In the genomic region with DNA sequence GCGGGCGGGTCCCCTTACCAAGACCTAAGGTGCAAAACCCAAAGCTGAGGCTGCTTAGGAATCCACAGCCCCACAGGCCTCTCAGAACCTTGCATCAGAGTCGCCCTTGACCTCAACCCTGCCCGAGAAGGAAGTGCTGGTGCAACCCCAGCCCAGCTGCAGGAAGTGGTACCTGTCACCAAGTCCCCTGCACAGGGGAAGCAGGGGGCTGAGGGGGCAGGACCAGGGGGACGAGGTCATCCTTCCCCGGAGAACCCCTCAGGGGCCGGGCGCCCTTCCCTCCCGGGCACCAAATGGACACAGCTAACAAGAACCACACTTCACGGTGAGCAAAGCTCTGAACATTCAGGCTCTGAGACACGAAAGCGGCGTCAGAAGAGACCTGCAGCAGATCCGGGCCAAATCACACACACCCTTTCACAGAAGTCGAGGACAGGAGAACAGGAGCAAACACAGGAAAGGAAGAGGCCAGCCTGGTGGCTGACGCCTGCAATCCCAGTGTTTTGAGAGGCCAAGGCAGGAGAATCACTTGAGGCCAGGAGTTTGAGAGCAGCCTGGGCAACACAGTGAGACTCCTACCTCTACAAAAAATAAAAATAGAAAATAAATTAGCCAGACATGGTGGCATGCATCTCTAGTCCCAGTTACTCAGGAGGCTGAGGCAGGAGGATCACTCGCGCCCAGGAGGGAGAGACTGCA, we compare ENCODE assay signal across 1 cellular context.
TF ChIP-seq lines count a peak whose summit lies in the region.

No MANE protein-coding gene starts in this region.

TF ChIP-seq in HepG2, 621 proteins besides CTCF, POLR2A, EP300 and RAD21 (continued from another document and continues in another):
- TF ChIP-seq TOPORS (CRISPR knock-in tag; IDR thresholded peaks at IDR 0.05) (0 out of 2 replicates have a peak, but pooled peaks have one; percentile 21), ZNF543 (CRISPR knock-in tag; IDR thresholded peaks at IDR 0.05) (0 out of 2 replicates have a peak, but pooled peaks have one; percentile 9), ZNF609 (CRISPR knock-in tag; IDR thresholded peaks at IDR 0.05; ENCODE audit: borderline replicate concordance) (peak; percentile 67), YEATS4 (CRISPR knock-in tag; IDR thresholded peaks at IDR 0.05; ENCODE audit: borderline replicate concordance) (no peak), ZFP36L1 (CRISPR knock-in tag; IDR thresholded peaks at IDR 0.05) (no peak), TARDBP (CRISPR knock-in tag; IDR thresholded peaks at IDR 0.05) (peak; percentile 80; the same call in 1 of the 2 replicates), MYC (CRISPR knock-in tag; IDR thresholded peaks at IDR 0.05; ENCODE audit: borderline replicate concordance) (no peak; the same call in 1 of the 2 replicates), MIXL1 (CRISPR knock-in tag; IDR thresholded peaks at IDR 0.05) (no peak; the same call in 1 of the 2 replicates), ZBTB3 (CRISPR knock-in tag; IDR thresholded peaks at IDR 0.05; ENCODE audit: borderline replicate concordance, low read depth) (no peak), ZNF839 (CRISPR knock-in tag; IDR thresholded peaks at IDR 0.05; ENCODE audit: borderline replicate concordance) (no peak), NR3C1 (CRISPR knock-in tag; IDR thresholded peaks at IDR 0.05) (no peak), ZFX (CRISPR knock-in tag; IDR thresholded peaks at IDR 0.05; ENCODE audit: low read depth) (peak; percentile 84), KAT2B (IDR thresholded peaks at IDR 0.05; ENCODE audit: borderline replicate concordance, low read depth, low read length) (no peak), ZNF296 (CRISPR knock-in tag; conservative IDR thresholded peaks at IDR 0.05) (no peak), ARID2 (CRISPR knock-in tag; IDR thresholded peaks at IDR 0.05; ENCODE audit: borderline replicate concordance) (no peak), SAP130 (CRISPR knock-in tag; IDR thresholded peaks at IDR 0.05; ENCODE audit: low read depth) (peak; percentile 94), CEBPG (CRISPR knock-in tag; IDR thresholded peaks at IDR 0.05) (peak; percentile 92), ZMYM2 (CRISPR knock-in tag; IDR thresholded peaks at IDR 0.05) (no peak), CHD4 (IDR thresholded peaks at IDR 0.05; ENCODE audit: borderline replicate concordance, low read length) (no peak), HNRNPK (IDR thresholded peaks at IDR 0.05; ENCODE audit: low read depth, low read length, poor library complexity, severe bottlenecking) (no peak), THAP8 (CRISPR knock-in tag; IDR thresholded peaks at IDR 0.05; ENCODE audit: borderline replicate concordance) (no peak), ZNF230 (CRISPR knock-in tag; IDR thresholded peaks at IDR 0.05) (no peak), E2F5 (CRISPR knock-in tag; conservative IDR thresholded peaks at IDR 0.05) (no peak), TOE1 (CRISPR knock-in tag; IDR thresholded peaks at IDR 0.05) (no peak), MED1 (CRISPR knock-in tag; IDR thresholded peaks at IDR 0.05) (peak; percentile 81), CSRNP1 (CRISPR knock-in tag; IDR thresholded peaks at IDR 0.05) (no peak), PBX3 (CRISPR knock-in tag; IDR thresholded peaks at IDR 0.05; ENCODE audit: borderline replicate concordance) (no peak), PCBP1 (IDR thresholded peaks at IDR 0.05; ENCODE audit: borderline replicate concordance, low read depth, low read length) (0 out of 2 replicates have a peak, but pooled peaks have one; percentile 33), IKZF1 (IDR thresholded peaks at IDR 0.05) (no peak), ZNF207 (IDR thresholded peaks at IDR 0.05; ENCODE audit: borderline replicate concordance) (no peak)
- TF ChIP-seq, protein P1, sequence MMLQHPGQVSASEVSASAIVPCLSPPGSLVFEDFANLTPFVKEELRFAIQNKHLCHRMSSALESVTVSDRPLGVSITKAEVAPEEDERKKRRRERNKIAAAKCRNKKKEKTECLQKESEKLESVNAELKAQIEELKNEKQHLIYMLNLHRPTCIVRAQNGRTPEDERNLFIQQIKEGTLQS (CRISPR knock-in tag; IDR thresholded peaks at IDR 0.05): peak; percentile 84
- TF ChIP-seq, protein P2, sequence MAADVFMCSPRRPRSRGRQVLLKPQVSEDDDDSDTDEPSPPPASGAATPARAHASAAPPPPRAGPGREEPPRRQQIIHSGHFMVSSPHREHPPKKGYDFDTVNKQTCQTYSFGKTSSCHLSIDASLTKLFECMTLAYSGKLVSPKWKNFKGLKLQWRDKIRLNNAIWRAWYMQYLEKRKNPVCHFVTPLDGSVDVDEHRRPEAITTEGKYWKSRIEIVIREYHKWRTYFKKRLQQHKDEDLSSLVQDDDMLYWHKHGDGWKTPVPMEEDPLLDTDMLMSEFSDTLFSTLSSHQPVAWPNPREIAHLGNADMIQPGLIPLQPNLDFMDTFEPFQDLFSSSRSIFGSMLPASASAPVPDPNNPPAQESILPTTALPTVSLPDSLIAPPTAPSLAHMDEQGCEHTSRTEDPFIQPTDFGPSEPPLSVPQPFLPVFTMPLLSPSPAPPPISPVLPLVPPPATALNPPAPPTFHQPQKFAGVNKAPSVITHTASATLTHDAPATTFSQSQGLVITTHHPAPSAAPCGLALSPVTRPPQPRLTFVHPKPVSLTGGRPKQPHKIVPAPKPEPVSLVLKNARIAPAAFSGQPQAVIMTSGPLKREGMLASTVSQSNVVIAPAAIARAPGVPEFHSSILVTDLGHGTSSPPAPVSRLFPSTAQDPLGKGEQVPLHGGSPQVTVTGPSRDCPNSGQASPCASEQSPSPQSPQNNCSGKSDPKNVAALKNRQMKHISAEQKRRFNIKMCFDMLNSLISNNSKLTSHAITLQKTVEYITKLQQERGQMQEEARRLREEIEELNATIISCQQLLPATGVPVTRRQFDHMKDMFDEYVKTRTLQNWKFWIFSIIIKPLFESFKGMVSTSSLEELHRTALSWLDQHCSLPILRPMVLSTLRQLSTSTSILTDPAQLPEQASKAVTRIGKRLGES (CRISPR knock-in tag; IDR thresholded peaks at IDR 0.05; ENCODE audit: borderline replicate concordance): no peak
- TF ChIP-seq, protein P3, sequence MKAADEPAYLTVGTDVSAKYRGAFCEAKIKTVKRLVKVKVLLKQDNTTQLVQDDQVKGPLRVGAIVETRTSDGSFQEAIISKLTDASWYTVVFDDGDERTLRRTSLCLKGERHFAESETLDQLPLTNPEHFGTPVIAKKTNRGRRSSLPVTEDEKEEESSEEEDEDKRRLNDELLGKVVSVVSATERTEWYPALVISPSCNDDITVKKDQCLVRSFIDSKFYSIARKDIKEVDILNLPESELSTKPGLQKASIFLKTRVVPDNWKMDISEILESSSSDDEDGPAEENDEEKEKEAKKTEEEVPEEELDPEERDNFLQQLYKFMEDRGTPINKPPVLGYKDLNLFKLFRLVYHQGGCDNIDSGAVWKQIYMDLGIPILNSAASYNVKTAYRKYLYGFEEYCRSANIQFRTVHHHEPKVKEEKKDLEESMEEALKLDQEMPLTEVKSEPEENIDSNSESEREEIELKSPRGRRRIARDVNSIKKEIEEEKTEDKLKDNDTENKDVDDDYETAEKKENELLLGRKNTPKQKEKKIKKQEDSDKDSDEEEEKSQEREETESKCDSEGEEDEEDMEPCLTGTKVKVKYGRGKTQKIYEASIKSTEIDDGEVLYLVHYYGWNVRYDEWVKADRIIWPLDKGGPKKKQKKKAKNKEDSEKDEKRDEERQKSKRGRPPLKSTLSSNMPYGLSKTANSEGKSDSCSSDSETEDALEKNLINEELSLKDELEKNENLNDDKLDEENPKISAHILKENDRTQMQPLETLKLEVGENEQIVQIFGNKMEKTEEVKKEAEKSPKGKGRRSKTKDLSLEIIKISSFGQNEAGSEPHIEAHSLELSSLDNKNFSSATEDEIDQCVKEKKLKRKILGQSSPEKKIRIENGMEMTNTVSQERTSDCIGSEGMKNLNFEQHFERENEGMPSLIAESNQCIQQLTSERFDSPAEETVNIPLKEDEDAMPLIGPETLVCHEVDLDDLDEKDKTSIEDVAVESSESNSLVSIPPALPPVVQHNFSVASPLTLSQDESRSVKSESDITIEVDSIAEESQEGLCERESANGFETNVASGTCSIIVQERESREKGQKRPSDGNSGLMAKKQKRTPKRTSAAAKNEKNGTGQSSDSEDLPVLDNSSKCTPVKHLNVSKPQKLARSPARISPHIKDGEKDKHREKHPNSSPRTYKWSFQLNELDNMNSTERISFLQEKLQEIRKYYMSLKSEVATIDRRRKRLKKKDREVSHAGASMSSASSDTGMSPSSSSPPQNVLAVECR (CRISPR knock-in tag; IDR thresholded peaks at IDR 0.05; ENCODE audit: borderline replicate concordance): peak; percentile 80
- TF ChIP-seq, protein P4, sequence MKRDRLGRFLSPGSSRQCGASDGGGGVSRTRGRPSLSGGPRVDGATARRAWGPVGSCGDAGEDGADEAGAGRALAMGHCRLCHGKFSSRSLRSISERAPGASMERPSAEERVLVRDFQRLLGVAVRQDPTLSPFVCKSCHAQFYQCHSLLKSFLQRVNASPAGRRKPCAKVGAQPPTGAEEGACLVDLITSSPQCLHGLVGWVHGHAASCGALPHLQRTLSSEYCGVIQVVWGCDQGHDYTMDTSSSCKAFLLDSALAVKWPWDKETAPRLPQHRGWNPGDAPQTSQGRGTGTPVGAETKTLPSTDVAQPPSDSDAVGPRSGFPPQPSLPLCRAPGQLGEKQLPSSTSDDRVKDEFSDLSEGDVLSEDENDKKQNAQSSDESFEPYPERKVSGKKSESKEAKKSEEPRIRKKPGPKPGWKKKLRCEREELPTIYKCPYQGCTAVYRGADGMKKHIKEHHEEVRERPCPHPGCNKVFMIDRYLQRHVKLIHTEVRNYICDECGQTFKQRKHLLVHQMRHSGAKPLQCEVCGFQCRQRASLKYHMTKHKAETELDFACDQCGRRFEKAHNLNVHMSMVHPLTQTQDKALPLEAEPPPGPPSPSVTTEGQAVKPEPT (CRISPR knock-in tag; IDR thresholded peaks at IDR 0.05; ENCODE audit: low read depth): no peak
